24 cellular contexts compared by ENCODE assay signal in genomic region chr15:39444729-39445470, GRCh38.
DNase-seq lines count a peak whose midpoint lies in the region; ATAC-seq and TF ChIP-seq lines count a peak whose summit lies in the region.
"Had no signal": no experiment of that assay in that cellular context is flagged by ENCODE, and none has a peak within 500 bp of the region (broad histone marks: within the 10 kb centered on the region; RNA-seq: fewer than 3 reads in every experiment).

No MANE protein-coding gene starts in this region.

- no peak overlapping the region for H3K9ac ChIP-seq in Loucy (ENCODE audit: low read depth, low read length, poor library complexity, severe bottlenecking)
- H3K9ac ChIP-seq in neuronal stem cell (ENCODE audit: low read depth, low read length, poor library complexity) = no peak overlapping the region
- H3K9ac ChIP-seq: BLaER1 had no signal

- H4K91ac ChIP-seq in neuronal stem cell (ENCODE audit: low read depth, low read length, poor library complexity) = no peak overlapping the region

- no peak overlapping the region for H3K4me3 Mint-ChIP-seq in endothelial cell (ENCODE audit: unreplicated experiment)
- H3K4me3 Mint-ChIP-seq in stimulated activated naive CD8-positive, alpha-beta T cell treated with anti-CD3 and anti-CD28 coated beads, Interleukin-15, amount 100 ng/mL, for 72 hours = no peak overlapping the region
- H3K4me3 Mint-ChIP-seq: activated T-cell treated with anti-CD3 and anti-CD28 coated beads, Interleukin-2, amount 50 U/mL, for 24 hours; effector memory CD8-positive, alpha-beta T cell had no signal

- intact Hi-C loops in dorsolateral prefrontal cortex (cut with DNase I) = no loop called here

- peak; percentile 60 for DNase-seq in EH (ENCODE audit: low read depth)
- DNase-seq in fibroblast of the aortic adventitia (ENCODE audit: low read depth) = peak; percentile 62
- DNase-seq in neuronal stem cell (ENCODE audit: low spot score) = no peak
- no peak for DNase-seq in dorsolateral prefrontal cortex
- no peak for DNase-seq in endothelial cell (ENCODE audit: low spot score)
- DNase-seq in NCI-H748 (lab: John Stamatoyannopoulos, UW; ENCODE audit: unreplicated experiment) = no peak
- no peak for DNase-seq in stimulated activated naive CD8-positive, alpha-beta T cell treated with anti-CD3 and anti-CD28 coated beads, Interleukin-15, amount 100 ng/mL, for 72 hours
- DNase-seq: activated CD4-positive, alpha-beta T cell treated with anti-CD3 and anti-CD28 coated beads for 48 hours; activated naive CD4-positive, alpha-beta T cell treated with Interleukin-2 at 50 U/mL for 16 hours; activated T-cell treated with anti-CD3 and anti-CD28 coated beads, Interleukin-2, amount 50 U/mL, for 24 hours; adrenal gland; DMS153; effector memory CD8-positive, alpha-beta T cell; HCEC 1CT; mesenchymal stem cell; NCI-H2081; NCI-H226; NCI-H774; upper lobe of left lung had no signal

- no peak overlapping the region for H3K27ac ChIP-seq in neuronal stem cell (replicated peaks; ENCODE audit: low read length)
- no peak overlapping the region for H3K27ac ChIP-seq in dorsolateral prefrontal cortex
- H3K27ac ChIP-seq: adrenal gland, BLaER1, coronary artery, neutrophil, upper lobe of left lung, VCaP had no signal

- no peak for ATAC-seq in stimulated activated naive CD8-positive, alpha-beta T cell treated with anti-CD3 and anti-CD28 coated beads, Interleukin-15, amount 100 ng/mL, for 72 hours
- ATAC-seq: effector memory CD8-positive, alpha-beta T cell had no signal

- no peaks in the 10 kb centered on the region for H3K36me3 ChIP-seq in Loucy (ENCODE audit: insufficient read depth, low read length)
- H3K36me3 ChIP-seq in neuronal stem cell (replicated peaks in 1 of 2; ENCODE audit: control insufficient read depth in 2 of 2, insufficient read depth in 2 of 2, low read length in 2 of 2) = no peaks in the 10 kb centered on the region
- H3K36me3 ChIP-seq: adrenal gland, BLaER1, neutrophil, upper lobe of left lung had no signal

- H3K27ac Mint-ChIP-seq in endothelial cell (ENCODE audit: unreplicated experiment) = no peak overlapping the region
- H3K27ac Mint-ChIP-seq in stimulated activated naive CD8-positive, alpha-beta T cell treated with anti-CD3 and anti-CD28 coated beads, Interleukin-15, amount 100 ng/mL, for 72 hours = no peak overlapping the region
- H3K27ac Mint-ChIP-seq: activated T-cell treated with anti-CD3 and anti-CD28 coated beads, Interleukin-2, amount 50 U/mL, for 24 hours; effector memory CD8-positive, alpha-beta T cell had no signal

- no peak overlapping the region for H4K8ac ChIP-seq in neuronal stem cell (ENCODE audit: low read depth, low read length)

- TF ChIP-seq CTCF in Loucy (conservative IDR thresholded peaks at IDR 0.05; ENCODE audit: low read length) (no peak), fibroblast of the aortic adventitia (IDR thresholded peaks at IDR 0.05; ENCODE audit: insufficient read depth, low read length) (no peak), dorsolateral prefrontal cortex (IDR thresholded peaks at IDR 0.05 in 54 of 56, conservative IDR thresholded peaks at IDR 0.05 in 2 of 56; ENCODE audit: low read depth in 1 of 56, partially characterized antibody in 56 of 56) (no peak), endothelial cell (IDR thresholded peaks at IDR 0.05; ENCODE audit: unreplicated experiment) (no peak)

- no peaks in the 10 kb centered on the region for H3K27me3 Mint-ChIP-seq in endothelial cell (ENCODE audit: unreplicated experiment)
- peaks cover 33% of the 10 kb centered on the region for H3K27me3 Mint-ChIP-seq in stimulated activated naive CD8-positive, alpha-beta T cell treated with anti-CD3 and anti-CD28 coated beads, Interleukin-15, amount 100 ng/mL, for 72 hours

- no peak overlapping the region for H3K4ac ChIP-seq in neuronal stem cell (ENCODE audit: low read length)

- no peak overlapping the region for H2AFZ ChIP-seq in Loucy (ENCODE audit: low read length)
- peak overlapping the region; percentile 25 for H2AFZ ChIP-seq in neuronal stem cell (ENCODE audit: low read length)

- no peak overlapping the region for H2BK120ac ChIP-seq in neuronal stem cell (ENCODE audit: low read depth, low read length)

- H3K4me2 ChIP-seq in Loucy (ENCODE audit: low read depth, low read length, poor library complexity, severe bottlenecking) (peak overlapping the region; percentile 27), neuronal stem cell (ENCODE audit: insufficient read depth, low read length, poor library complexity, severe bottlenecking) (no peak overlapping the region)

- H3K36me3 Mint-ChIP-seq in endothelial cell (ENCODE audit: low read depth, unreplicated experiment) = no peaks in the 10 kb centered on the region

- no peak overlapping the region for H2AK5ac ChIP-seq in neuronal stem cell (ENCODE audit: low read depth, low read length)

- H3F3A ChIP-seq in Loucy (ENCODE audit: low read depth) = no peaks in the 10 kb centered on the region

- H3K9me2 ChIP-seq in Loucy (replicated peaks; ENCODE audit: low read depth, low read length) = no peaks in the 10 kb centered on the region

- no peaks in the 10 kb centered on the region for H3K79me2 ChIP-seq in Loucy (ENCODE audit: insufficient read depth, low read length)

- H3K4me3 ChIP-seq in Loucy (ENCODE audit: low read length, poor library complexity, severe bottlenecking) (no peak overlapping the region), fibroblast of the aortic adventitia (ENCODE audit: low read depth, low read length) (no peak overlapping the region), neuronal stem cell (ENCODE audit: low read length in 2 of 2) (no peak overlapping the region), dorsolateral prefrontal cortex (no peak overlapping the region)
- H3K4me3 ChIP-seq: adrenal gland, BLaER1, coronary artery, upper lobe of left lung had no signal

- no peaks in the 10 kb centered on the region for H3K9me3 Mint-ChIP-seq in endothelial cell (ENCODE audit: unreplicated experiment)
- H3K9me3 Mint-ChIP-seq in stimulated activated naive CD8-positive, alpha-beta T cell treated with anti-CD3 and anti-CD28 coated beads, Interleukin-15, amount 100 ng/mL, for 72 hours = peaks cover 0 to 4% of the 10 kb centered on the region in 2 donors
- H3K9me3 Mint-ChIP-seq: activated T-cell treated with anti-CD3 and anti-CD28 coated beads, Interleukin-2, amount 50 U/mL, for 24 hours; effector memory CD8-positive, alpha-beta T cell had no signal

- no peaks in the 10 kb centered on the region for H3K9me3 ChIP-seq in Loucy (ENCODE audit: insufficient read depth, low read depth, low read length)
- H3K9me3 ChIP-seq in neuronal stem cell (replicated peaks in 1 of 2; ENCODE audit: control insufficient read depth in 2 of 2, insufficient read depth in 1 of 2, low read depth in 1 of 2, low read length in 2 of 2) = no peaks in the 10 kb centered on the region
- H3K9me3 ChIP-seq: adrenal gland, BLaER1, neutrophil, upper lobe of left lung had no signal

- no peak overlapping the region for H3K14ac ChIP-seq in neuronal stem cell (ENCODE audit: low read length)

- H3K23ac ChIP-seq in neuronal stem cell (ENCODE audit: low read depth, low read length, poor library complexity) = no peak overlapping the region

- no peak overlapping the region for H2BK5ac ChIP-seq in neuronal stem cell (ENCODE audit: low read length)

- no peak overlapping the region for H2BK12ac ChIP-seq in neuronal stem cell (ENCODE audit: low read length)

- no peaks in the 10 kb centered on the region for H4K20me1 ChIP-seq in Loucy (ENCODE audit: insufficient read depth, low read length, poor library complexity, severe bottlenecking)
- H4K20me1 ChIP-seq: BLaER1 had no signal

- no CpG with 5 or more reads among the region's 11 CpGs for WGBS in neuronal stem cell (ENCODE audit: extremely low coverage in 2 of 2, insufficient read length in 2 of 2, insufficient replicate concordance in 1 of 2), 2 donors

- H3K79me1 ChIP-seq in neuronal stem cell (ENCODE audit: low read depth, low read length) = no peaks in the 10 kb centered on the region

- H3K4me1 Mint-ChIP-seq in endothelial cell (ENCODE audit: unreplicated experiment) = no peaks in the 10 kb centered on the region
- H3K4me1 Mint-ChIP-seq in stimulated activated naive CD8-positive, alpha-beta T cell treated with anti-CD3 and anti-CD28 coated beads, Interleukin-15, amount 100 ng/mL, for 72 hours = peaks cover 7% of the 10 kb centered on the region

- H3K18ac ChIP-seq in neuronal stem cell (ENCODE audit: low read length) = no peak overlapping the region

- no peaks in the 10 kb centered on the region for H3K27me3 ChIP-seq in Loucy (ENCODE audit: insufficient read depth, low read length, poor library complexity, severe bottlenecking)
- no peaks in the 10 kb centered on the region for H3K27me3 ChIP-seq in neuronal stem cell (ENCODE audit: control insufficient read depth in 3 of 3, insufficient read depth in 3 of 3, low read depth in 1 of 3, low read length in 3 of 3)
- peaks cover 0 to 5% (median 0%) of the 10 kb centered on the region in 45 donors for H3K27me3 ChIP-seq in dorsolateral prefrontal cortex
- H3K27me3 ChIP-seq: adrenal gland, BLaER1, upper lobe of left lung had no signal

- H3K4me1 ChIP-seq in Loucy (ENCODE audit: insufficient read depth, low read length, poor library complexity, severe bottlenecking) = peaks cover 24% of the 10 kb centered on the region
- H3K4me1 ChIP-seq in neuronal stem cell (ENCODE audit: control insufficient read depth in 2 of 2, insufficient read depth in 1 of 2, low read depth in 1 of 2, low read length in 2 of 2) = peaks cover 3 to 22% of the 10 kb centered on the region in 2 donors
- H3K4me1 ChIP-seq: adrenal gland, upper lobe of left lung had no signal

- no peak overlapping the region for H2BK15ac ChIP-seq in neuronal stem cell (ENCODE audit: low read length)

Comparison
In these comparisons a context has a peak if more than half of its experiments do, and no peak if none do; other contexts are left out.
1. DNase-seq: peak in EH (single experiment) and fibroblast of the aortic adventitia (single experiment); none in neuronal stem cell (single experiment), dorsolateral prefrontal cortex (0 of 10), endothelial cell (single experiment), NCI-H748 (single experiment) and stimulated activated naive CD8-positive, alpha-beta T cell treated with anti-CD3 and anti-CD28 coated beads, Interleukin-15, amount 100 ng/mL, for 72 hours (0 of 2).